In genomic region chr19:15317392-15318011, GRCh38 we compare ENCODE assay signal across 12 cellular contexts. TPM values are rescaled to one million over a fixed set of nuclear protein-coding genes. Genes with fewer than 3 reads are reported as not detected.
DNase-seq lines count a peak whose midpoint lies in the region; ATAC-seq and TF ChIP-seq lines count a peak whose summit lies in the region.
"Had no signal": no experiment of that assay in that cellular context is flagged by ENCODE, and none has a peak within 500 bp of the region (broad histone marks: within the 10 kb centered on the region; RNA-seq: fewer than 3 reads in every experiment).

No MANE protein-coding gene starts in this region.

- H3K9ac ChIP-seq in skeletal muscle satellite cell (ENCODE audit: low read depth, low read length), result no peak overlapping the region

- H3K9me3 Mint-ChIP-seq in T-helper 2 cell treated with Interferon-gamma antibody and Interleukin-4, amounts not matched to agents 5 μg/mL and 100 μg/mL, for 36 hours, result no peaks in the 10 kb centered on the region

- H3K4me3 Mint-ChIP-seq in T-helper 2 cell treated with Interferon-gamma antibody and Interleukin-4, amounts not matched to agents 5 μg/mL and 100 μg/mL, for 36 hours, result peak overlapping the region; percentile 24

- H3K4me1 Mint-ChIP-seq in T-helper 2 cell treated with Interferon-gamma antibody and Interleukin-4, amounts not matched to agents 5 μg/mL and 100 μg/mL, for 36 hours (ENCODE audit: low read depth), result peaks cover 41% of the 10 kb centered on the region

- peak overlapping the region; percentile 62 for H3K4me2 ChIP-seq in skeletal muscle satellite cell (ENCODE audit: low read length)

- no peaks in the 10 kb centered on the region for H3K27me3 Mint-ChIP-seq in T-helper 2 cell treated with Interferon-gamma antibody and Interleukin-4, amounts not matched to agents 5 μg/mL and 100 μg/mL, for 36 hours (ENCODE audit: low read depth)

- no peak for TF ChIP-seq CTCF in fibroblast of villous mesenchyme (IDR thresholded peaks at IDR 0.05; ENCODE audit: insufficient read depth, low read depth, low read length)

- DNase-seq in T-helper 2 cell treated with Interferon-gamma antibody and Interleukin-4, amounts not matched to agents 5 μg/mL and 100 μg/mL, for 36 hours (ENCODE audit: low spot score), result no peak
- no peak for DNase-seq in T-helper 2 cell
- DNase-seq in fibroblast of villous mesenchyme (ENCODE audit: low read depth), result peak; percentile 57
- no peak for DNase-seq in GOT3 (lab: John Stamatoyannopoulos, UW)
- no peak for DNase-seq in ecto neural progenitor cell (ENCODE audit: low spot score)
- DNase-seq: 8988T, NCI-H526 had no signal

- ATAC-seq in SK-N-SH treated with all-trans-retinoic acid at 6 μM for 48 hours (peak; percentile 48), HG02840 (IDR thresholded peaks at IDR 0.05; ENCODE audit: low FRiP score, unreplicated experiment) (no peak)
- ATAC-seq: K562 had no signal

- H3K4me3 ChIP-seq in fibroblast of villous mesenchyme (ENCODE audit: low read depth, low read length) (no peak overlapping the region), skeletal muscle satellite cell (ENCODE audit: low read length) (no peak overlapping the region)
- H3K4me3 ChIP-seq: K562, upper lobe of left lung had no signal

- peaks cover 6% of the 10 kb centered on the region for H3K36me3 Mint-ChIP-seq in T-helper 2 cell treated with Interferon-gamma antibody and Interleukin-4, amounts not matched to agents 5 μg/mL and 100 μg/mL, for 36 hours (ENCODE audit: low read depth)

- no peaks in the 10 kb centered on the region for H3K27me3 ChIP-seq in skeletal muscle satellite cell (ENCODE audit: control insufficient read depth, insufficient read depth, low read length)
- H3K27me3 ChIP-seq: upper lobe of left lung had no signal

- peaks cover 71% of the 10 kb centered on the region for H3K4me1 ChIP-seq in skeletal muscle satellite cell (ENCODE audit: control insufficient read depth, insufficient read depth, low read length)

- H3K9me3 ChIP-seq in skeletal muscle satellite cell (replicated peaks; ENCODE audit: low read length), result no peaks in the 10 kb centered on the region
- H3K9me3 ChIP-seq: upper lobe of left lung had no signal

- H3K36me3 ChIP-seq in skeletal muscle satellite cell (ENCODE audit: insufficient read depth, low read length), result peaks cover 6% of the 10 kb centered on the region
- H3K36me3 ChIP-seq: upper lobe of left lung had no signal

- peak overlapping the region; percentile 67 for H3K27ac Mint-ChIP-seq in T-helper 2 cell treated with Interferon-gamma antibody and Interleukin-4, amounts not matched to agents 5 μg/mL and 100 μg/mL, for 36 hours

TF ChIP-seq in SK-N-SH treated with all-trans-retinoic acid at 6 μM for 48 hours, 23 proteins besides CTCF, POLR2A, EP300 and RAD21:
- no peak for TF ChIP-seq CREB5 (CRISPR knock-in tag; IDR thresholded peaks at IDR 0.05; ENCODE audit: low read depth)
- TF ChIP-seq SNAI2 (CRISPR knock-in tag; IDR thresholded peaks at IDR 0.05), result no peak
- no peak for TF ChIP-seq ISL1 (CRISPR knock-in tag; IDR thresholded peaks at IDR 0.05)
- no peak for TF ChIP-seq BACH2 (CRISPR knock-in tag; IDR thresholded peaks at IDR 0.05; ENCODE audit: borderline replicate concordance)
- no peak for TF ChIP-seq TOX (CRISPR knock-in tag; IDR thresholded peaks at IDR 0.05; ENCODE audit: borderline replicate concordance)
- no peak for TF ChIP-seq OSR1 (CRISPR knock-in tag; IDR thresholded peaks at IDR 0.05)
- TF ChIP-seq PPARA (CRISPR knock-in tag; IDR thresholded peaks at IDR 0.05; ENCODE audit: borderline replicate concordance), result no peak
- TF ChIP-seq ZFP3 (CRISPR knock-in tag; IDR thresholded peaks at IDR 0.05), result no peak
- TF ChIP-seq PATZ1 (CRISPR knock-in tag; IDR thresholded peaks at IDR 0.05; ENCODE audit: borderline replicate concordance), result no peak
- no peak for TF ChIP-seq CSDC2 (CRISPR knock-in tag; IDR thresholded peaks at IDR 0.05)
- no peak for TF ChIP-seq POU6F1 (CRISPR knock-in tag; IDR thresholded peaks at IDR 0.05; ENCODE audit: borderline replicate concordance, low read depth)
- no peak for TF ChIP-seq ZNF565 (CRISPR knock-in tag; conservative IDR thresholded peaks at IDR 0.05; ENCODE audit: low read depth)
- TF ChIP-seq ZC3H10 (CRISPR knock-in tag; IDR thresholded peaks at IDR 0.05), result no peak
- no peak for TF ChIP-seq ZNF8 (CRISPR knock-in tag; IDR thresholded peaks at IDR 0.05)
- no peak for TF ChIP-seq ARNTL (CRISPR knock-in tag; IDR thresholded peaks at IDR 0.05; ENCODE audit: borderline replicate concordance, low read depth)
- TF ChIP-seq ESRRG (CRISPR knock-in tag; IDR thresholded peaks at IDR 0.05), result no peak

RNA-seq across cellular contexts. Expression of gene BRD4, which starts 14.8 kb away (rescaled TPM):
- 25.8 and 26.3 TPM in 2 replicates for total RNA-seq in fibroblast of villous mesenchyme
- 13.8 and 20.0 TPM in 2 replicates for total RNA-seq in skeletal muscle satellite cell (2012; rRNA removed)
